In genomic region chr1:86194491-86195034, GRCh38 we compare ENCODE assay signal across 15 cellular contexts. TPM values are rescaled to one million over a fixed set of nuclear protein-coding genes. Genes with fewer than 3 reads are reported as not detected.
"Had no signal": no experiment of that assay in that cellular context is flagged by ENCODE, and none has a peak within 500 bp of the region (broad histone marks: within the 10 kb centered on the region; RNA-seq: fewer than 3 reads in every experiment).

No MANE protein-coding gene starts in this region.

- H3K36me3 ChIP-seq: pancreas, right atrium auricular region, transverse colon had no signal

- H3K27ac ChIP-seq: pancreas, right atrium auricular region, transverse colon had no signal

- H3K27me3 Mint-ChIP-seq: effector memory CD8-positive, alpha-beta T cell; stimulated activated memory B cell treated with anti-CD40 and anti-IgM and Interleukin-4, amounts not matched to agents 10 μg/mL and 1 μg/mL and 100 μg/mL, for 72 hours had no signal

- H3K4me1 Mint-ChIP-seq: memory B cell; stimulated activated memory B cell treated with anti-CD40 and anti-IgM and Interleukin-4, amounts not matched to agents 10 μg/mL and 1 μg/mL and 100 μg/mL, for 72 hours had no signal

- DNase-seq: activated gamma-delta T cell; activated T-cell treated with anti-CD3 and anti-CD28 coated beads, Interleukin-2, amount 50 U/mL, for 48 hours; anterior cingulate cortex; central memory CD4-positive, alpha-beta T cell; effector memory CD8-positive, alpha-beta T cell; erythroblast; head of caudate nucleus; pancreas; transverse colon had no signal

- H3K4me3 Mint-ChIP-seq: activated naive CD8-positive, alpha-beta T cell; effector memory CD8-positive, alpha-beta T cell; memory B cell; stimulated activated memory B cell treated with anti-CD40 and anti-IgM and Interleukin-4, amounts not matched to agents 10 μg/mL and 1 μg/mL and 100 μg/mL, for 72 hours had no signal

- H3K9me3 ChIP-seq: pancreas, right atrium auricular region, transverse colon had no signal

- H3K27me3 ChIP-seq: pancreas, right atrium auricular region, transverse colon had no signal

- H3K36me3 Mint-ChIP-seq: activated naive CD8-positive, alpha-beta T cell; memory B cell; stimulated activated memory B cell treated with anti-CD40 and anti-IgM and Interleukin-4, amounts not matched to agents 10 μg/mL and 1 μg/mL and 100 μg/mL, for 72 hours had no signal

- H3K4me3 ChIP-seq: pancreas, right atrium auricular region, transverse colon had no signal

- H3K9me3 Mint-ChIP-seq: stimulated activated memory B cell treated with anti-CD40 and anti-IgM and Interleukin-4, amounts not matched to agents 10 μg/mL and 1 μg/mL and 100 μg/mL, for 72 hours had no signal

- H3K4me1 ChIP-seq: pancreas, right atrium auricular region, transverse colon had no signal

- H3K27ac Mint-ChIP-seq: activated naive CD8-positive, alpha-beta T cell; effector memory CD8-positive, alpha-beta T cell; memory B cell; stimulated activated memory B cell treated with anti-CD40 and anti-IgM and Interleukin-4, amounts not matched to agents 10 μg/mL and 1 μg/mL and 100 μg/mL, for 72 hours had no signal

RNA-seq across cellular contexts. Expression of gene COL24A1, which starts 38.0 kb away (rescaled TPM):
- total RNA-seq: left lobe of liver; T-helper 2 cell treated with Interferon-gamma antibody and Interleukin-4, amounts not matched to agents 100 ng/mL and 5 ng/mL, for 36 hours had no signal
